27 cellular contexts compared by ENCODE assay signal in genomic region chr19:34397853-34398252, GRCh38.
"Had no signal": no experiment of that assay in that cellular context is flagged by ENCODE, and none has a peak within 500 bp of the region (broad histone marks: within the 10 kb centered on the region; RNA-seq: fewer than 3 reads in every experiment).

No MANE protein-coding gene starts in this region.

- H3K4me3 ChIP-seq: neural progenitor cell, ovary, psoas muscle, skin epidermis, smooth muscle cell, spleen, suprapubic skin, testis, tibial artery, transverse colon, upper lobe of right lung, uterus had no signal

- H3K4me2 ChIP-seq: neural progenitor cell, smooth muscle cell had no signal

- H3K9ac ChIP-seq: neural progenitor cell, parathyroid adenoma had no signal

- H3K4me1 ChIP-seq: neural progenitor cell, spleen, suprapubic skin, tibial artery, upper lobe of right lung, uterus had no signal

- DNase-seq: natural killer cell; occipital lobe; ovary; psoas muscle; right cardiac atrium; spleen; stimulated activated CD4-positive, alpha-beta T cell treated with anti-CD3 and anti-CD28 coated beads, Interleukin-12 subunit alpha, Interleukin-12 subunit beta, amount 100 ng/mL, for 4 hours; stimulated activated CD4-positive, alpha-beta T cell treated with anti-CD3 and anti-CD28 coated beads, Interleukin-1b, Interleukin-23, amount 100 ng/mL, for 48 hours; stimulated activated CD4-positive, alpha-beta T cell treated with anti-CD3 and anti-CD28 coated beads, Interleukin-4, amount 100 ng/mL, for 1 hour; stimulated activated CD4-positive, alpha-beta T cell treated with anti-CD3 and anti-CD28 coated beads, Interleukin-4, amount 100 ng/mL, for 4 hours; stimulated activated CD8-positive, alpha-beta memory T cell treated with anti-CD3 and anti-CD28 coated beads, Interleukin-4, amount 100 ng/mL, for 48 hours; stimulated activated naive CD4-positive, alpha-beta T cell; stimulated activated naive CD8-positive, alpha-beta T cell treated with anti-CD3 and anti-CD28 coated beads, Interleukin-15, amount 100 ng/mL, for 72 hours; stimulated activated naive CD8-positive, alpha-beta T cell treated with anti-CD3 and anti-CD28 coated beads, Interleukin-15, Interleukin-2, amounts not matched to agents 100 U/mL and 50 U/mL, for 24 hours; substantia nigra; testis; tibial artery; transverse colon; upper lobe of right lung; uterus had no signal

- H3K79me2 ChIP-seq: parathyroid adenoma had no signal

- H3K27me3 ChIP-seq: neural progenitor cell, ovary, spleen, suprapubic skin, testis, tibial artery, transverse colon, upper lobe of right lung, uterus had no signal

- H3K9me3 ChIP-seq: ovary, psoas muscle, spleen, suprapubic skin, testis, tibial artery, transverse colon, upper lobe of right lung, uterus had no signal

- ATAC-seq: natural killer cell; psoas muscle; right cardiac atrium; sciatic nerve; stimulated activated memory B cell treated with anti-CD40 and anti-IgM and Interleukin-4, amounts not matched to agents 10 μg/mL and 1 μg/mL and 100 μg/mL, for 72 hours; stimulated activated naive CD8-positive, alpha-beta T cell treated with anti-CD3 and anti-CD28 coated beads, Interleukin-15, amount 100 ng/mL, for 72 hours; stimulated activated naive CD8-positive, alpha-beta T cell treated with anti-CD3 and anti-CD28 coated beads, Interleukin-15, Interleukin-2, amounts not matched to agents 100 U/mL and 50 U/mL, for 24 hours; upper lobe of right lung had no signal

- H3K36me3 ChIP-seq: neural progenitor cell, ovary, uterus had no signal

- H2AFZ ChIP-seq: neural progenitor cell, parathyroid adenoma had no signal

- H3K27ac ChIP-seq: neural progenitor cell, ovary, parathyroid adenoma, psoas muscle, skin epidermis, spleen, suprapubic skin, testis, tibial artery, transverse colon, upper lobe of right lung, uterus had no signal
